23 cellular contexts compared by ENCODE assay signal in the genomic region with DNA sequence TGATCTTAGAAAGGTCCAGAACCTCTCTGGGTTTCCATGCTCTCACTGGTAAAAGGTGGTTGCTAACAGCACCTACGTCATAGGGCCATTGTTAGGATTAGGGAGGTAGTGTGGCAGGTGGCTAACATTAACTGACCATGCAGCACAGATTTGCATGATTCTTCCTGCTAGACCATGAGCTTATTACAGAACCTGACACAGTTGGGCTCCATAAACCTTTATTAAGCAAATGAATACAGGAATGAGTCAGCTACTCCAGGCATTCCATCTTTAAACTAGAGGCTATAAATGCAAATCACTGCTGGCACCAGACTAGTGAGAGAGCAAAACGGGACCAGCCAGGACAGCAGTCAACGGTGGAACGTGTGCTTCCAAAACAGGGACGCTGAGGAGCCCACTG.
DNase-seq lines count a peak whose midpoint lies in the region; ATAC-seq and TF ChIP-seq lines count a peak whose summit lies in the region.
"Had no signal": no experiment of that assay in that cellular context is flagged by ENCODE, and none has a peak within 500 bp of the region (broad histone marks: within the 10 kb centered on the region; RNA-seq: fewer than 3 reads in every experiment).

No MANE protein-coding gene starts in this region.

- no peak overlapping the region for H3K4me3 Mint-ChIP-seq in activated T-cell treated with anti-CD3 and anti-CD28 coated beads, Interleukin-2, amount 50 U/mL, for 72 hours
- H3K4me3 Mint-ChIP-seq: CD8-positive, alpha-beta T cell had no signal

- no peak overlapping the region for H2BK5ac ChIP-seq in mesendoderm (ENCODE audit: low read length)

- H3K18ac ChIP-seq in mesendoderm (ENCODE audit: low read length), result no peak overlapping the region

- H2AFZ ChIP-seq in MM.1S (ENCODE audit: low read length), result no peak overlapping the region

- H3K23ac ChIP-seq in mesendoderm (ENCODE audit: low read length), result no peak overlapping the region

- H3K9me3 Mint-ChIP-seq in activated T-cell treated with anti-CD3 and anti-CD28 coated beads, Interleukin-2, amount 50 U/mL, for 72 hours, result peaks cover 3 to 7% of the 10 kb centered on the region in 2 donors
- H3K9me3 Mint-ChIP-seq: CD8-positive, alpha-beta T cell had no signal

- H3K36me3 Mint-ChIP-seq in activated T-cell treated with anti-CD3 and anti-CD28 coated beads, Interleukin-2, amount 50 U/mL, for 72 hours (ENCODE audit: insufficient read depth in 2 of 2), result no peaks in the 10 kb centered on the region
- H3K36me3 Mint-ChIP-seq: CD8-positive, alpha-beta T cell had no signal

- H2BK120ac ChIP-seq in mesendoderm (ENCODE audit: low read depth, low read length), result no peak overlapping the region

- H4K8ac ChIP-seq in mesendoderm (ENCODE audit: low read depth, low read length), result no peak overlapping the region

- WGBS in mesendoderm (ENCODE audit: extremely low coverage, insufficient coverage, low lambda C conversion rate), result no CpG with 5 or more reads among the region's 5 CpGs

- H3K4me1 ChIP-seq in A673 (ENCODE audit: insufficient read depth, low read length, poor library complexity, severe bottlenecking) (no peaks in the 10 kb centered on the region), mesendoderm (ENCODE audit: control insufficient read depth, low read depth, low read length) (peaks cover 17% of the 10 kb centered on the region), MM.1S (ENCODE audit: low read length) (no peaks in the 10 kb centered on the region)

- H3K4me1 Mint-ChIP-seq in activated T-cell treated with anti-CD3 and anti-CD28 coated beads, Interleukin-2, amount 50 U/mL, for 72 hours (ENCODE audit: low read depth), result no peaks in the 10 kb centered on the region

- H3K27ac Mint-ChIP-seq in activated T-cell treated with anti-CD3 and anti-CD28 coated beads, Interleukin-2, amount 50 U/mL, for 72 hours, result no peak overlapping the region
- H3K27ac Mint-ChIP-seq: CD8-positive, alpha-beta T cell had no signal

- no peak overlapping the region for H3K4ac ChIP-seq in mesendoderm (ENCODE audit: low read depth, low read length)

- no peaks in the 10 kb centered on the region for H3K9me2 ChIP-seq in MM.1S (replicated peaks; ENCODE audit: insufficient read depth, low read length)

- DNase-seq in A673 (ENCODE audit: low spot score), result peak; percentile 1
- peak; percentile 98 to 99 for DNase-seq in NCI-H526 (lab: John Stamatoyannopoulos, UW)
- DNase-seq in astrocyte of the hippocampus (ENCODE audit: low read depth, low spot score), result peak; percentile 59
- peak; percentile 15 for DNase-seq in mesendoderm
- DNase-seq in central memory CD4-positive, alpha-beta T cell, result no peak
- DNase-seq in SHP77 (lab: John Stamatoyannopoulos, UW), result no peak
- DNase-seq in MM.1S, result no peak
- no peak for DNase-seq in activated T-cell treated with anti-CD3 and anti-CD28 coated beads, Interleukin-2, amount 50 U/mL, for 72 hours
- DNase-seq: 8988T; AML-193; C1 segment of cervical spinal cord; Calu3; CD8-positive, alpha-beta T cell; DMS153; NCI-H1092 treated with DMSO at 0.1 percent for 48 hours; NCI-H1436 treated with DMSO at 0.1 percent for 48 hours; NCI-H1930; NCI-H748 treated with DMSO at 0.1 percent for 48 hours; NK-92 treated with Interleukin-12 subunit alpha and Interleukin-12 subunit beta, amount 100 ng/mL, for 24 hours; OCI-M1; SW 1271 had no signal

- ATAC-seq in activated T-cell treated with anti-CD3 and anti-CD28 coated beads, Interleukin-2, amount 50 U/mL, for 72 hours (replicated peaks in 1 of 2), result no peak
- ATAC-seq: CD8-positive, alpha-beta T cell; K562; Right ventricle myocardium inferior had no signal

- H3K79me2 ChIP-seq in mesendoderm (ENCODE audit: control insufficient read depth, insufficient read depth, low read length) (no peaks in the 10 kb centered on the region), MM.1S (ENCODE audit: low read length) (no peaks in the 10 kb centered on the region)

- H3K9me3 ChIP-seq in A673 (ENCODE audit: low read depth, low read length, poor library complexity, severe bottlenecking) (no peaks in the 10 kb centered on the region), MM.1S (replicated peaks; ENCODE audit: insufficient read depth, low read length) (no peaks in the 10 kb centered on the region)

- H4K5ac ChIP-seq in mesendoderm (ENCODE audit: low read length), result no peak overlapping the region

- TF ChIP-seq CTCF in A673 (conservative IDR thresholded peaks at IDR 0.05; ENCODE audit: low read depth, low read length) (no peak), MM.1S (IDR thresholded peaks at IDR 0.05; ENCODE audit: low read length) (no peak)

- H2BK15ac ChIP-seq in mesendoderm (replicated peaks; ENCODE audit: low read depth), result no peak overlapping the region

- no peaks in the 10 kb centered on the region for H3F3A ChIP-seq in MM.1S (ENCODE audit: insufficient read depth, low read length)

- H3K4me2 ChIP-seq in mesendoderm (ENCODE audit: low read length), result no peak overlapping the region
- no peak overlapping the region for H3K4me2 ChIP-seq in MM.1S (ENCODE audit: low read depth, low read length)

- no TSS peak for BruUV-seq in A673 (replicated peaks; lab: Mats Ljungman, UMichigan)

- H3K79me1 ChIP-seq in mesendoderm (ENCODE audit: low read length), result no peaks in the 10 kb centered on the region

- H3K9ac ChIP-seq in mesendoderm (ENCODE audit: low read length) (no peak overlapping the region), MM.1S (ENCODE audit: low read length) (no peak overlapping the region)

- H3K27me3 ChIP-seq in A673 (replicated peaks; ENCODE audit: insufficient read depth, low read depth, low read length, poor library complexity) (no peaks in the 10 kb centered on the region), mesendoderm (ENCODE audit: insufficient read depth, low read length, poor library complexity) (no peaks in the 10 kb centered on the region), MM.1S (replicated peaks; ENCODE audit: insufficient read depth, low read length) (no peaks in the 10 kb centered on the region)

- CTCF ChIA-PET in A673 (lab: Charles Lee), result no interaction called here

- H3K36me3 ChIP-seq in A673 (ENCODE audit: insufficient read depth, low read length, poor library complexity, severe bottlenecking) (no peaks in the 10 kb centered on the region), mesendoderm (ENCODE audit: control insufficient read depth, insufficient read depth, low read length) (no peaks in the 10 kb centered on the region), MM.1S (replicated peaks; ENCODE audit: insufficient read depth, low read length) (no peaks in the 10 kb centered on the region)

- H3K56ac ChIP-seq in mesendoderm (ENCODE audit: low read length), result no peak overlapping the region

- no peak overlapping the region for H3K27ac ChIP-seq in A673 (ENCODE audit: low read depth, low read length, poor library complexity, severe bottlenecking)
- H3K27ac ChIP-seq in mesendoderm (ENCODE audit: low read depth, low read length), result no peak overlapping the region
- H3K27ac ChIP-seq in MM.1S (ENCODE audit: low read length), result no peak overlapping the region

- POLR2A ChIA-PET in A673 (lab: Charles Lee; ENCODE audit: low non-redundant PET), result no interaction called here

- H4K20me1 ChIP-seq in MM.1S (ENCODE audit: insufficient read depth, low read length), result no peaks in the 10 kb centered on the region

- intact Hi-C loops in A673 (cut with micrococcal nuclease; ENCODE audit: unreplicated experiment), result no loop called here

- H3K27me3 Mint-ChIP-seq in activated T-cell treated with anti-CD3 and anti-CD28 coated beads, Interleukin-2, amount 50 U/mL, for 72 hours (ENCODE audit: low read depth), result no peaks in the 10 kb centered on the region

- H3K4me3 ChIP-seq in A673 (ENCODE audit: low read depth, low read length, poor library complexity, severe bottlenecking) (no peak overlapping the region), mesendoderm (ENCODE audit: low read length) (no peak overlapping the region), MM.1S (ENCODE audit: low read length) (no peak overlapping the region)
- H3K4me3 ChIP-seq: K562 had no signal

- no peak overlapping the region for H2AK5ac ChIP-seq in mesendoderm (ENCODE audit: low read length)

Comparison
In these comparisons a context has a peak if more than half of its experiments do, and no peak if none do; other contexts are left out.
1. DNase-seq: peak in A673 (single experiment), NCI-H526 (2 of 2), astrocyte of the hippocampus (single experiment) and mesendoderm (single experiment); none in central memory CD4-positive, alpha-beta T cell (single experiment), SHP77 (0 of 2), MM.1S (single experiment) and activated T-cell treated with anti-CD3 and anti-CD28 coated beads, Interleukin-2, amount 50 U/mL, for 72 hours (0 of 2).